ENCODE assay signal across 8 cellular contexts in genomic region chr14:53151523-53151866, GRCh38. TPM values are rescaled to one million over a fixed set of nuclear protein-coding genes. Genes with fewer than 3 reads are reported as not detected.
A peak's percentile ranks its signal among the peaks of the same experiment; 100 is the strongest.
DNase-seq lines count a peak whose midpoint lies in the region; ATAC-seq and TF ChIP-seq lines count a peak whose summit lies in the region.

No MANE protein-coding gene starts in this region.

- H3K27ac ChIP-seq in VCaP = peak overlapping the region; percentile 75
- peak overlapping the region; percentile 90 to 93 for H3K27ac ChIP-seq in right atrium auricular region
- peak overlapping the region in 11 of 21 experiments; percentile 80 to 90 (median 87) for H3K27ac ChIP-seq in skin epidermis

- DNase-seq in H7 (no peak), right atrium auricular region (ENCODE audit: low spot score) (no peak), foreskin melanocyte (no peak)

- H3K36me3 ChIP-seq in H7 (replicated peaks; ENCODE audit: control insufficient read depth, insufficient read depth, low read length) (no peaks in the 10 kb centered on the region), right atrium auricular region (no peaks in the 10 kb centered on the region)

- H3K4me1 ChIP-seq in right atrium auricular region = peaks cover 0 to 23% of the 10 kb centered on the region in 2 donors

- ATAC-seq in GM21528 (IDR thresholded peaks at IDR 0.05; ENCODE audit: low FRiP score, unreplicated experiment) (no peak), GM21723 (IDR thresholded peaks at IDR 0.05; ENCODE audit: unreplicated experiment) (no peak), GM19452 (IDR thresholded peaks at IDR 0.05; ENCODE audit: unreplicated experiment) (no peak)

- H3K4me3 ChIP-seq in H7 (ENCODE audit: insufficient read depth, low read depth, low read length) (peak overlapping the region; percentile 91), right atrium auricular region (peak overlapping the region; percentile 77 to 84), skin epidermis (peak overlapping the region; percentile 74 to 95 (median 91))

- H3K27me3 ChIP-seq in H7 (ENCODE audit: control insufficient read depth, insufficient read depth, low read length) (peaks cover 5% of the 10 kb centered on the region), right atrium auricular region (no peaks in the 10 kb centered on the region)

- TF ChIP-seq CTCF in VCaP (conservative IDR thresholded peaks at IDR 0.05) (no peak), right atrium auricular region (IDR thresholded peaks at IDR 0.05) (no peak)

- H3K9me3 ChIP-seq in right atrium auricular region = no peaks in the 10 kb centered on the region

RNA-seq across cellular contexts. Expression of gene DDHD1, which starts 1.6 kb away (rescaled TPM):
- 8.1 and 12.5 TPM in 2 replicates for total RNA-seq in H7 (2014; rRNA removed; shearing (Covaris generic))
- 1 to 10 TPM; 6.9 to 8.6 TPM for total RNA-seq in right atrium auricular region
